ENCODE assay signal across 1 cellular context in genomic region chr20:26009402-26010223, GRCh38.
TF ChIP-seq lines count a peak whose summit lies in the region.

No MANE protein-coding gene starts in this region.

TF ChIP-seq in HepG2, 621 proteins besides CTCF, POLR2A, EP300 and RAD21 (continued from another document):
- 0 out of 2 replicates have a peak, but pooled peaks have one; percentile 20 for TF ChIP-seq TEF (CRISPR knock-in tag; IDR thresholded peaks at IDR 0.05)
- 0 out of 2 replicates have a peak, but pooled peaks have one; percentile 12 for TF ChIP-seq ZSCAN5A (CRISPR knock-in tag; IDR thresholded peaks at IDR 0.05; ENCODE audit: borderline replicate concordance)
- TF ChIP-seq YEATS4 (CRISPR knock-in tag; IDR thresholded peaks at IDR 0.05; ENCODE audit: borderline replicate concordance) = peak; percentile 55; the same call in 1 of the 2 replicates
- TF ChIP-seq MED1 (CRISPR knock-in tag; IDR thresholded peaks at IDR 0.05) = 0 out of 2 replicates have a peak, but pooled peaks have one; percentile 39
- 0 out of 2 replicates have a peak, but pooled peaks have one; percentile 34 for TF ChIP-seq ZZZ3 (CRISPR knock-in tag; IDR thresholded peaks at IDR 0.05; ENCODE audit: borderline replicate concordance)
- TF ChIP-seq ZNF441 (CRISPR knock-in tag; IDR thresholded peaks at IDR 0.05; ENCODE audit: borderline replicate concordance) = peak; percentile 70; the same call in 1 of the 2 replicates
